In the genomic region with DNA sequence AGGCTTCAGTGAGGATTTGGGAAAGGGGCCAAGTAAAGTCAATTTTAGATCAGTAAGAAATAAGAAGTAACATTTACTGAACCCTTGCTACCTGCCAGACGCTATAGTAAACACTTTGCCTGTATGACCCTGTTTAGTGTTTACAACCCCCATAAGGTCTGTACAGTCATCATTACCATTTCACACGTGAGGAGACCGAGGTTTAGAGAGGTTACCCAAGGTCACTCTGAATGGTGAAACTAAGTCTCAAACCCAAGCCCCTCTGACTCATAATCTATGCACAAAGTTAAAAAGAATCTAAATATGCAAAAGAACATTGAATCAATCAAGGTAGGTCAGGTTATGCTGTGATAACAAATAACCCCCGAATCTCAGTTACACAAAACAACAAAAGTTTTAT, we compare ENCODE assay signal across 24 cellular contexts. TPM values are rescaled to one million over a fixed set of nuclear protein-coding genes. Genes with fewer than 3 reads are reported as not detected.
"Had no signal": no experiment of that assay in that cellular context is flagged by ENCODE, and none has a peak within 500 bp of the region (broad histone marks: within the 10 kb centered on the region; RNA-seq: fewer than 3 reads in every experiment).

No MANE protein-coding gene starts in this region.

- FAIRE-seq: bronchial epithelial cell, endothelial cell of umbilical vein had no signal

- H3K4me3 ChIP-seq: ascending aorta, esophagus squamous epithelium, lower lobe of right lung, stomach, upper lobe of right lung had no signal

- H3K36me3 Mint-ChIP-seq: activated CD4-positive, alpha-beta memory T cell treated with anti-CD3 and anti-CD28 coated beads for 36 hours had no signal

- H3K36me3 ChIP-seq: ascending aorta, esophagus squamous epithelium, lower lobe of right lung, stomach, upper lobe of right lung had no signal

- H3K4me3 Mint-ChIP-seq: activated CD4-positive, alpha-beta memory T cell treated with anti-CD3 and anti-CD28 coated beads for 36 hours; activated T-cell treated with anti-CD3 and anti-CD28 coated beads, Interleukin-2, amount 50 U/mL, for 24 hours; dendritic cell treated with granulocyte-macrophage colony-stimulating factor and Interleukin-4, amounts not matched to agents 40 ng/mL and 50 ng/mL, for 4 days; nephron had no signal

- H3K4me1 ChIP-seq: upper lobe of right lung had no signal

- H3K27ac ChIP-seq: esophagus squamous epithelium, lower lobe of right lung, stomach, upper lobe of right lung had no signal

- ATAC-seq: lower lobe of right lung, upper lobe of right lung had no signal

- H3K9me3 ChIP-seq: ascending aorta, esophagus squamous epithelium, lower lobe of right lung, stomach, upper lobe of right lung had no signal

- H3K27me3 ChIP-seq: ascending aorta, upper lobe of right lung had no signal

- H3K27ac Mint-ChIP-seq: activated CD4-positive, alpha-beta memory T cell treated with anti-CD3 and anti-CD28 coated beads for 36 hours; activated T-cell treated with anti-CD3 and anti-CD28 coated beads, Interleukin-2, amount 50 U/mL, for 24 hours; dendritic cell treated with granulocyte-macrophage colony-stimulating factor and Interleukin-4, amounts not matched to agents 40 ng/mL and 50 ng/mL, for 4 days; nephron had no signal

- H3K9me3 Mint-ChIP-seq: activated CD4-positive, alpha-beta memory T cell treated with anti-CD3 and anti-CD28 coated beads for 36 hours; activated T-cell treated with anti-CD3 and anti-CD28 coated beads, Interleukin-2, amount 50 U/mL, for 24 hours; dendritic cell treated with granulocyte-macrophage colony-stimulating factor and Interleukin-4, amounts not matched to agents 40 ng/mL and 50 ng/mL, for 4 days; nephron had no signal

- DNase-seq: activated CD4-positive, alpha-beta memory T cell treated with anti-CD3 and anti-CD28 coated beads for 36 hours; activated effector memory CD4-positive, alpha-beta T cell treated with anti-CD3 and anti-CD28 coated beads, Interleukin-2, amount 50 U/mL, for 16 hours; activated naive CD4-positive, alpha-beta T cell treated with anti-CD3 and anti-CD28 coated beads, Interleukin-2, amount 50 U/mL, for 16 hours; activated T-cell treated with anti-CD3 and anti-CD28 coated beads, Interleukin-2, amount 50 U/mL, for 24 hours; effector CD8-positive, alpha-beta T cell; esophagus squamous epithelium; foreskin fibroblast; left colon; lower lobe of right lung; nucleus accumbens; posterior cingulate gyrus; stomach; SW 1271; upper lobe of right lung had no signal

RNA-seq across cellular contexts. Expression of a gene that starts 8.0 kb away (rescaled TPM):
- total RNA-seq: activated CD4-positive, alpha-beta memory T cell treated with anti-CD3 and anti-CD28 coated beads for 36 hours; T-helper 2 cell treated with Interferon-gamma antibody and Interleukin-4, amounts not matched to agents 100 ng/mL and 5 ng/mL, for 36 hours had no signal

RNA-seq across cellular contexts. Expression of a gene that starts 46.6 kb away (rescaled TPM):
- total RNA-seq: activated CD4-positive, alpha-beta memory T cell treated with anti-CD3 and anti-CD28 coated beads for 36 hours; bronchial epithelial cell; cerebellum; endothelial cell of umbilical vein; glomerular endothelial cell; left colon; lower lobe of right lung; renal cortical epithelial cell; skeletal muscle tissue; T-helper 2 cell treated with Interferon-gamma antibody and Interleukin-4, amounts not matched to agents 100 ng/mL and 5 ng/mL, for 36 hours; upper lobe of right lung had no signal
- polyA plus RNA-seq: endothelial cell of umbilical vein had no signal
